In the genomic region with DNA sequence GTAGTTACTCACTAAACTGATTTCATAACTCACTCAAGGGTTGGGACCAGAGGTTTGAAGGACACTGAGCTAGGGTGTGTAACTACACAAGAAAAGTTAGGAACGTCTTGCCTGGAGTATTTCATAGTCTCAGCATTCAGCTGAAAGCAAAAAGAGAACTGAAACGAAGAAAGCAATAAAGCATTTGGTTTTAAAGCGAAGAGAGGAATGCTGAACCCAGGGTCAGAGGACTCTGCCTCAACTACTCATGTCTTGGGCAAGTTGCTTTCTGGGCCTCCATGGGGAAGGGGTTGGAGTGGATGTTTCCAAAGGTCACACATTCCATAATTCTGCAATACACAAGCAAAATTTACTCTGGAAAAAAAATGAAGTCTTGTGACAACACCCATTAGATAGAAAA, we compare ENCODE assay signal across 8 cellular contexts. TPM values are rescaled to one million over a fixed set of nuclear protein-coding genes. Genes with fewer than 3 reads are reported as not detected.
DNase-seq lines count a peak whose midpoint lies in the region; ATAC-seq and TF ChIP-seq lines count a peak whose summit lies in the region.

No MANE protein-coding gene starts in this region.

- H3K4me3 ChIP-seq in BLaER1 treated with 17β-estradiol and CSF1 and Interleukin-3, amounts not matched to agents 10 nM and 100 nM, result peak overlapping the region in 5 of 10 experiments; percentile 23 to 98 (median 88); a peak in 7 of 20 replicates
- H3K4me3 ChIP-seq in HUES64 (ENCODE audit: low read length), result peak overlapping the region; percentile 10; the same call in 1 of the 2 replicates
- peak overlapping the region in 1 of 4 donors; percentile 81 for H3K4me3 ChIP-seq in adrenal gland

- peaks cover 32 to 48% (median 37%) of the 10 kb centered on the region in 3 donors for H3K4me1 Mint-ChIP-seq in naive B cell

- peaks cover 0 to 25% (median 0%) of the 10 kb centered on the region in 11 experiments; a peak in 6 of 22 replicates for H4K20me1 ChIP-seq in BLaER1 treated with 17β-estradiol and CSF1 and Interleukin-3, amounts not matched to agents 10 nM and 100 nM

- peaks cover 41 to 81% (median 56%) of the 10 kb centered on the region in 10 experiments for H3K4me1 ChIP-seq in BLaER1 treated with 17β-estradiol and CSF1 and Interleukin-3, amounts not matched to agents 10 nM and 100 nM
- H3K4me1 ChIP-seq in HUES64 (ENCODE audit: insufficient read depth, low read length), result no peaks in the 10 kb centered on the region
- peaks cover 15 to 51% of the 10 kb centered on the region in 2 donors for H3K4me1 ChIP-seq in adrenal gland (replicated peaks in 1 of 2)

- H3K27ac ChIP-seq in BLaER1 treated with 17β-estradiol and CSF1 and Interleukin-3, amounts not matched to agents 10 nM and 100 nM, result peak overlapping the region in 7 of 11 experiments; percentile 0 to 85 (median 62); a peak in 9 of 22 replicates
- H3K27ac ChIP-seq in HUES64 (ENCODE audit: low read depth, low read length) (no peak overlapping the region), adrenal gland (peak overlapping the region; percentile 65 to 97 (median 83))

- H3K27me3 Mint-ChIP-seq in naive B cell, result no peaks in the 10 kb centered on the region

- TF ChIP-seq CTCF in adrenal gland (IDR thresholded peaks at IDR 0.05), result no peak

- H3K36me3 Mint-ChIP-seq in naive B cell, result peaks cover 0 to 4% of the 10 kb centered on the region in 2 donors

- peak in 1 of 2 donors; percentile 32 for TF ChIP-seq POLR2A in adrenal gland (IDR thresholded peaks at IDR 0.05)

- no peaks in the 10 kb centered on the region for H3K9me3 ChIP-seq in BLaER1 treated with 17β-estradiol and CSF1 and Interleukin-3, amounts not matched to agents 10 nM and 100 nM (replicated peaks in 1 of 11)
- H3K9me3 ChIP-seq in HUES64 (ENCODE audit: insufficient read depth, low read depth, low read length) (no peaks in the 10 kb centered on the region), adrenal gland (replicated peaks in 1 of 3) (no peaks in the 10 kb centered on the region)

- peak overlapping the region; percentile 27 to 91 (median 78) for H3K27ac Mint-ChIP-seq in naive B cell

- no peaks in the 10 kb centered on the region for H3K27me3 ChIP-seq in BLaER1 treated with 17β-estradiol and CSF1 and Interleukin-3, amounts not matched to agents 10 nM and 100 nM
- H3K27me3 ChIP-seq in HUES64 (ENCODE audit: insufficient read depth, low read length) (no peaks in the 10 kb centered on the region), adrenal gland (no peaks in the 10 kb centered on the region)

- WGBS in HUES64, result 94% methylated on average over 3 of the region's 3 CpGs
- WGBS in adrenal gland, 4 donors, result 11 to 32% (median 19%) methylated on average over 3 of the region's 3 CpGs

- no peaks in the 10 kb centered on the region for H3K9me3 Mint-ChIP-seq in naive B cell

- intact Hi-C loops in adrenal gland (cut with DNase I), result no loop called here
- intact Hi-C loops in Right ventricle myocardium superior (cut with DNase I), result no loop called here

- peak overlapping the region; percentile 76 to 99 (median 92) for H3K4me3 Mint-ChIP-seq in naive B cell

- DNase-seq in adrenal gland (peak in 1 of 7 donors; percentile 21), naive B cell (peak; percentile 20), NCI-H2196 treated with DMSO at 0.1 percent for 48 hours (lab: John Stamatoyannopoulos, UW; ENCODE audit: unreplicated experiment) (no peak), Right ventricle myocardium superior (no peak)

- peak overlapping the region; percentile 81 to 98 (median 95) for H3K4me2 ChIP-seq in BLaER1 treated with 17β-estradiol and CSF1 and Interleukin-3, amounts not matched to agents 10 nM and 100 nM

- H3K36me3 ChIP-seq in BLaER1 treated with 17β-estradiol and CSF1 and Interleukin-3, amounts not matched to agents 10 nM and 100 nM, result peaks cover 0 to 29% (median 4%) of the 10 kb centered on the region in 11 experiments; a peak in 9 of 22 replicates
- H3K36me3 ChIP-seq in HUES64 (ENCODE audit: insufficient read depth, low read length) (0 out of 2 replicates have a peak, but pooled peaks cover 5% of the 10 kb centered on the region), adrenal gland (replicated peaks in 1 of 2) (no peaks in the 10 kb centered on the region)

- no peak for ATAC-seq in naive B cell (ENCODE audit: low read depth in 2 of 2)
- ATAC-seq in GM19328 (IDR thresholded peaks at IDR 0.05; ENCODE audit: unreplicated experiment), result no peak
- ATAC-seq in Right ventricle myocardium superior (ENCODE audit: poor library complexity), result no peak
- ATAC-seq in HG03159 (IDR thresholded peaks at IDR 0.05; ENCODE audit: unreplicated experiment), result no peak

- peak overlapping the region in 4 of 11 experiments; percentile 5 to 94 (median 90); a peak in 8 of 22 replicates for H3K9ac ChIP-seq in BLaER1 treated with 17β-estradiol and CSF1 and Interleukin-3, amounts not matched to agents 10 nM and 100 nM
- no peak overlapping the region for H3K9ac ChIP-seq in HUES64 (ENCODE audit: low read depth, low read length)

RNA-seq across cellular contexts. Expression of gene GNS, which starts 1.4 kb away (rescaled TPM):
- 20.8 TPM for polyA plus RNA-seq in HUES64 (2013, experiment 1 of 2)
- polyA plus RNA-seq in HUES64 (2013, experiment 2 of 2), result 24.7 TPM
- total RNA-seq in adrenal gland (100 to 1,000 TPM; 388 to 647 (median 567) TPM), Right ventricle myocardium superior (97.9 TPM)
- polyA plus RNA-seq in adrenal gland (100 to 1,000 TPM in 1 of 3 donors, 10 to 100 TPM in 2; 44.3 to 591 (median 62.6) TPM), naive B cell (ENCODE audit: low read depth in 6 of 6) (10 to 100 TPM; 22.9 to 41.5 (median 27.7) TPM)
